In genomic region chr12:9405861-9406563, GRCh38 we compare ENCODE assay signal across 22 cellular contexts.
DNase-seq lines count a peak whose midpoint lies in the region; FAIRE-seq and TF ChIP-seq lines count a peak whose summit lies in the region.
"Had no signal": no experiment of that assay in that cellular context is flagged by ENCODE, and none has a peak within 500 bp of the region (broad histone marks: within the 10 kb centered on the region; RNA-seq: fewer than 3 reads in every experiment).

No MANE protein-coding gene starts in this region.

- H3K23me2 ChIP-seq in H1 (ENCODE audit: low read depth, low read length): no peaks in the 10 kb centered on the region

- H3K18ac ChIP-seq in H1 (ENCODE audit: extremely low read depth, low read length) (no peak overlapping the region), neuronal stem cell (ENCODE audit: low read length) (peak overlapping the region; percentile 92)

- H3K9me3 ChIP-seq in HUES6 (ENCODE audit: control insufficient read depth, insufficient read depth, low read depth, low read length) (no peaks in the 10 kb centered on the region), H1 (ENCODE audit: insufficient read depth in 2 of 2, low read depth in 1 of 2, low read length in 1 of 2) (no peaks in the 10 kb centered on the region), neuronal stem cell (replicated peaks in 1 of 2; ENCODE audit: control insufficient read depth in 2 of 2, insufficient read depth in 1 of 2, low read depth in 1 of 2, low read length in 2 of 2) (no peaks in the 10 kb centered on the region)
- H3K9me3 ChIP-seq: right atrium auricular region, uterus had no signal

- H2BK15ac ChIP-seq in H1 (ENCODE audit: low read length): no peak overlapping the region
- no peak overlapping the region for H2BK15ac ChIP-seq in neuronal stem cell (ENCODE audit: low read length)

- H3K4me1 ChIP-seq in HUES6 (ENCODE audit: control insufficient read depth, insufficient read depth, low read length) (no peaks in the 10 kb centered on the region; the same call in 1 of the 2 replicates), H1 (replicated peaks in 1 of 4; ENCODE audit: control insufficient read depth in 3 of 4, insufficient read depth in 4 of 4, low read length in 3 of 4) (no peaks in the 10 kb centered on the region), neuronal stem cell (ENCODE audit: control insufficient read depth in 2 of 2, insufficient read depth in 1 of 2, low read depth in 1 of 2, low read length in 2 of 2) (peaks cover 0 to 2% of the 10 kb centered on the region in 2 donors)
- H3K4me1 ChIP-seq: right atrium auricular region, uterus had no signal

- WGBS in H1 (ENCODE audit: extremely low coverage in 1 of 2, insufficient coverage in 1 of 2, insufficient read length in 1 of 2, insufficient replicate concordance in 2 of 2, low coverage in 1 of 2, low lambda C conversion rate in 2 of 2, missing lambda C conversion rate in 1 of 2), 2 experiments: 76% methylated on average over 4 of the region's 26 CpGs; no CpG with 5 or more reads in 1 of the 2 experiments
- no CpG with 5 or more reads among the region's 26 CpGs for WGBS in neuronal stem cell (ENCODE audit: extremely low coverage in 2 of 2, insufficient read length in 2 of 2, insufficient replicate concordance in 1 of 2), 2 donors

- no peak overlapping the region for H3K27ac ChIP-seq in HUES6 (ENCODE audit: low read depth, low read length)
- H3K27ac ChIP-seq in H1 (ENCODE audit: low read depth, low read length): no peak overlapping the region
- H3K27ac ChIP-seq in neuronal stem cell (replicated peaks; ENCODE audit: low read length): peak overlapping the region; percentile 90
- H3K27ac ChIP-seq: right atrium auricular region had no signal

- peak overlapping the region; percentile 17 to 33; a peak in 2 of 4 replicates for H3K4me2 ChIP-seq in H1 (ENCODE audit: insufficient read depth in 1 of 2, low read depth in 2 of 2, low read length in 2 of 2)
- peak overlapping the region; percentile 62 for H3K4me2 ChIP-seq in neuronal stem cell (ENCODE audit: insufficient read depth, low read length, poor library complexity, severe bottlenecking)

- TF ChIP-seq EP300 in H1 (IDR thresholded peaks at IDR 0.05; ENCODE audit: borderline replicate concordance in 1 of 2, low read depth in 2 of 2, low read length in 2 of 2): no peak

- H3K79me2 ChIP-seq in H1 (ENCODE audit: control insufficient read depth in 1 of 2, insufficient read depth in 2 of 2, low read length in 2 of 2): no peaks in the 10 kb centered on the region

- no peak for TF ChIP-seq POLR2A in H1 (IDR thresholded peaks at IDR 0.05; ENCODE audit: control extremely low read depth in 1 of 2, low read depth in 2 of 2, low read length in 2 of 2)

- H3K4ac ChIP-seq in H1 (replicated peaks; ENCODE audit: insufficient read length, low read depth, low read length): no peak overlapping the region
- H3K4ac ChIP-seq in neuronal stem cell (ENCODE audit: low read length): no peak overlapping the region

- H2AFZ ChIP-seq in H1 (ENCODE audit: low read length) (no peak overlapping the region), neuronal stem cell (ENCODE audit: low read length) (no peak overlapping the region)

- H2BK20ac ChIP-seq in H1 (ENCODE audit: low read length): no peak overlapping the region

- peaks cover 4% of the 10 kb centered on the region for H3K27me3 ChIP-seq in HUES6 (ENCODE audit: control insufficient read depth, insufficient read depth, low read length)
- peaks cover 0 to 4% (median 0%) of the 10 kb centered on the region in 4 experiments; a peak in 2 of 7 replicates for H3K27me3 ChIP-seq in H1 (replicated peaks in 1 of 4; ENCODE audit: control insufficient read depth in 3 of 4, extremely low read depth in 1 of 4, insufficient read depth in 3 of 4, low read length in 3 of 4)
- H3K27me3 ChIP-seq in neuronal stem cell (ENCODE audit: control insufficient read depth in 3 of 3, insufficient read depth in 3 of 3, low read depth in 1 of 3, low read length in 3 of 3): no peaks in the 10 kb centered on the region
- H3K27me3 ChIP-seq: right atrium auricular region, uterus had no signal

- POLR2A ChIA-PET in H1 (lab: Charles Lee; ENCODE audit: partially characterized antibody): no interaction called here

- H4K91ac ChIP-seq in H1 (replicated peaks; ENCODE audit: insufficient read length, low read length) (no peak overlapping the region), neuronal stem cell (ENCODE audit: low read depth, low read length, poor library complexity) (no peak overlapping the region)

- H4K8ac ChIP-seq in H1 (ENCODE audit: extremely low read depth, insufficient read depth, low read length) (no peak overlapping the region), neuronal stem cell (ENCODE audit: low read depth, low read length) (peak overlapping the region; percentile 43)

- no peak overlapping the region for H3K23ac ChIP-seq in H1 (ENCODE audit: insufficient read length)
- no peak overlapping the region for H3K23ac ChIP-seq in neuronal stem cell (ENCODE audit: low read depth, low read length, poor library complexity)

- H4K5ac ChIP-seq in H1 (ENCODE audit: insufficient read length, low read depth, low read length): no peak overlapping the region

- H3K14ac ChIP-seq in H1 (ENCODE audit: insufficient read length) (no peak overlapping the region), neuronal stem cell (ENCODE audit: low read length) (no peak overlapping the region)

- H3K56ac ChIP-seq in H1 (replicated peaks; ENCODE audit: insufficient read length, low read depth, low read length): no peak overlapping the region

- no peak overlapping the region for H2BK120ac ChIP-seq in H1 (replicated peaks; ENCODE audit: low read depth, low read length)
- H2BK120ac ChIP-seq in neuronal stem cell (ENCODE audit: low read depth, low read length): no peak overlapping the region

- no peaks in the 10 kb centered on the region for H3K79me1 ChIP-seq in H1 (ENCODE audit: low read depth, low read length)
- H3K79me1 ChIP-seq in neuronal stem cell (ENCODE audit: low read depth, low read length): no peaks in the 10 kb centered on the region

- no peak for TF ChIP-seq CTCF in H1 (IDR thresholded peaks at IDR 0.05; ENCODE audit: control extremely low read depth in 1 of 3, insufficient read depth in 1 of 3, low read depth in 1 of 3, low read length in 3 of 3)
- TF ChIP-seq CTCF in D721Med (IDR thresholded peaks at IDR 0.05; ENCODE audit: insufficient read depth, missing control alignments): no peak

- H2BK5ac ChIP-seq in H1 (ENCODE audit: low read depth, low read length) (no peak overlapping the region), neuronal stem cell (ENCODE audit: low read length) (peak overlapping the region; percentile 87)

- no peaks in the 10 kb centered on the region for H3K36me3 ChIP-seq in HUES6 (ENCODE audit: control insufficient read depth, insufficient read depth, low read length)
- no peaks in the 10 kb centered on the region for H3K36me3 ChIP-seq in H1 (ENCODE audit: control insufficient read depth in 2 of 4, insufficient read depth in 4 of 4, low read length in 3 of 4)
- peaks cover 0 to 4% of the 10 kb centered on the region in 2 donors for H3K36me3 ChIP-seq in neuronal stem cell (replicated peaks in 1 of 2; ENCODE audit: control insufficient read depth in 2 of 2, insufficient read depth in 2 of 2, low read length in 2 of 2)
- H3K36me3 ChIP-seq: right atrium auricular region, uterus had no signal

- CTCF ChIA-PET in H1 (lab: Charles Lee; ENCODE audit: partially characterized antibody): interaction anchor here (0.7 to 0.8 kb wide), 2 partner anchors 58 to 177 kb away, joined by 3 to 4 read pairs; no protein-coding TSS in a partner anchor

- peak overlapping the region; percentile 40; the same call in 1 of the 2 replicates for H3K4me3 ChIP-seq in HUES6 (ENCODE audit: low read depth, low read length)
- peak overlapping the region in 1 of 4 experiments; percentile 32; a peak in 2 of 8 replicates for H3K4me3 ChIP-seq in H1 (ENCODE audit: extremely low read depth in 1 of 4, insufficient read depth in 2 of 4, low read depth in 3 of 4, low read length in 4 of 4)
- peak overlapping the region in 1 of 2 donors; percentile 73 for H3K4me3 ChIP-seq in neuronal stem cell (ENCODE audit: low read length in 2 of 2)
- H3K4me3 ChIP-seq: uterus had no signal

- no peak overlapping the region for H2AK5ac ChIP-seq in H1 (ENCODE audit: low read depth, low read length)
- peak overlapping the region; percentile 92 for H2AK5ac ChIP-seq in neuronal stem cell (ENCODE audit: low read depth, low read length)

- DNase-seq in ELF-1 (ENCODE audit: low read depth, low spot score) (peak; percentile 21), H1 (ENCODE audit: low read depth in 1 of 2, low spot score in 2 of 2) (no peak), neuronal stem cell (ENCODE audit: low spot score) (no peak), D721Med (ENCODE audit: insufficient read length, low spot score) (no peak), DMS53 treated with DMSO at 0.1 percent for 48 hours (lab: John Stamatoyannopoulos, UW; ENCODE audit: unreplicated experiment) (no peak), RCC 7860 (ENCODE audit: low spot score) (no peak)
- DNase-seq: activated CD4-positive, alpha-beta T cell treated with anti-CD3 and anti-CD28 coated beads for 4 hours; activated naive CD4-positive, alpha-beta T cell treated with anti-CD3 and anti-CD28 coated beads, Interleukin-2, amount 10 ng/mL, durations not matched to agents 7 days and 5 days; activated T-cell treated with anti-CD3 and anti-CD28 coated beads, Interleukin-2, amount 50 U/mL, for 72 hours; amygdala; foreskin melanocyte; hypothalamus; islet precursor cell; Kasumi-1; NCI-H1694; PC-3; SHP77 treated with DMSO at 0.1 percent for 48 hours; T-helper 1 cell; uterus had no signal

- no peak for TF ChIP-seq RAD21 in H1 (IDR thresholded peaks at IDR 0.05 in 1 of 2, conservative IDR thresholded peaks at IDR 0.05 in 1 of 2; ENCODE audit: low read depth in 2 of 2, low read length in 2 of 2)

- no peak overlapping the region for H2BK12ac ChIP-seq in H1 (ENCODE audit: low read depth, low read length)
- H2BK12ac ChIP-seq in neuronal stem cell (ENCODE audit: low read length): no peak overlapping the region

- no peak for FAIRE-seq in H1 (lab: Jason Lieb, UNC)
- FAIRE-seq in D721Med (lab: Jason Lieb, UNC): no peak
- no peak for FAIRE-seq in RCC 7860 (lab: Jason Lieb, UNC)
- FAIRE-seq: bronchial epithelial cell had no signal

- H3K9ac ChIP-seq in HUES6 (ENCODE audit: low read length) (no peak overlapping the region), H1 (replicated peaks in 1 of 4; ENCODE audit: extremely low read depth in 1 of 4, low read depth in 3 of 4, low read length in 3 of 4) (no peak overlapping the region), neuronal stem cell (ENCODE audit: low read depth, low read length, poor library complexity) (no peak overlapping the region)

- H4K20me1 ChIP-seq in H1 (replicated peaks in 1 of 2; ENCODE audit: control insufficient read depth in 1 of 2, insufficient read depth in 2 of 2, low read length in 2 of 2): no peaks in the 10 kb centered on the region
